Comparison of ENCODE assay signal across 9 cellular contexts in genomic region chr5:174723979-174724483, GRCh38. TPM values are rescaled to one million over a fixed set of nuclear protein-coding genes. Genes with fewer than 3 reads are reported as not detected.
DNase-seq lines count a peak whose midpoint lies in the region; ATAC-seq and TF ChIP-seq lines count a peak whose summit lies in the region.
"Had no signal": no experiment of that assay in that cellular context is flagged by ENCODE, and none has a peak within 500 bp of the region (broad histone marks: within the 10 kb centered on the region; RNA-seq: fewer than 3 reads in every experiment).

No MANE protein-coding gene starts in this region.

- in situ Hi-C loops in astrocyte of the spinal cord (cut with HindIII; ENCODE audit: low sequenced_read_pairs), result no loop called here

- peaks cover 3 to 14% of the 10 kb centered on the region in 2 donors for H3K4me1 ChIP-seq in thyroid gland
- H3K4me1 ChIP-seq: BLaER1 treated with 17β-estradiol and CSF1 and Interleukin-3, amounts not matched to agents 10 nM and 100 nM had no signal

- peaks cover 8% of the 10 kb centered on the region for H3K4me1 Mint-ChIP-seq in activated CD4-positive, alpha-beta T cell treated with anti-CD3 and anti-CD28 coated beads, Interleukin-2, amount 10 ng/mL, durations not matched to agents 7 days and 5 days

- 2 to 3% methylated on average over 20 of the region's 20 CpGs for WGBS in thyroid gland, 2 donors

- peaks cover 90% of the 10 kb centered on the region for H3K27me3 Mint-ChIP-seq in activated CD4-positive, alpha-beta T cell treated with anti-CD3 and anti-CD28 coated beads, Interleukin-2, amount 10 ng/mL, durations not matched to agents 7 days and 5 days

- no peaks in the 10 kb centered on the region for H3K9me3 ChIP-seq in thyroid gland

- H3K4me3 ChIP-seq in astrocyte of the spinal cord (ENCODE audit: low read depth, low read length) (peak overlapping the region; percentile 53), kidney epithelial cell (ENCODE audit: low read depth, low read length) (peak overlapping the region; percentile 18), thyroid gland (replicated peaks in 1 of 3) (peak overlapping the region in 2 of 3 donors; percentile 25 to 62)
- H3K4me3 ChIP-seq: BLaER1 treated with 17β-estradiol and CSF1 and Interleukin-3, amounts not matched to agents 10 nM and 100 nM had no signal

- H3K4me3 Mint-ChIP-seq in activated CD4-positive, alpha-beta T cell treated with anti-CD3 and anti-CD28 coated beads, Interleukin-2, amount 10 ng/mL, durations not matched to agents 7 days and 5 days, result peak overlapping the region; percentile 66

- H3K27ac ChIP-seq in thyroid gland, result no peak overlapping the region
- H3K27ac ChIP-seq: BLaER1 treated with 17β-estradiol and CSF1 and Interleukin-3, amounts not matched to agents 10 nM and 100 nM had no signal

- CTCF ChIA-PET in activated CD4-positive, alpha-beta T cell treated with anti-CD3 and anti-CD28 coated beads, Interleukin-2, amount 10 ng/mL, durations not matched to agents 7 days and 5 days (lab: Charles Lee), result no interaction called here

- no peak for TF ChIP-seq POLR2A in thyroid gland (IDR thresholded peaks at IDR 0.05)

- ATAC-seq in GM18517 (IDR thresholded peaks at IDR 0.05; ENCODE audit: unreplicated experiment) (no peak), GM21423 (IDR thresholded peaks at IDR 0.05; ENCODE audit: unreplicated experiment) (no peak)

- peaks cover 6% of the 10 kb centered on the region for H3K9me3 Mint-ChIP-seq in activated CD4-positive, alpha-beta T cell treated with anti-CD3 and anti-CD28 coated beads, Interleukin-2, amount 10 ng/mL, durations not matched to agents 7 days and 5 days

- H3K27ac Mint-ChIP-seq in activated CD4-positive, alpha-beta T cell treated with anti-CD3 and anti-CD28 coated beads, Interleukin-2, amount 10 ng/mL, durations not matched to agents 7 days and 5 days, result peak overlapping the region; percentile 60

- POLR2A ChIA-PET in activated CD4-positive, alpha-beta T cell treated with anti-CD3 and anti-CD28 coated beads, Interleukin-2, amount 10 ng/mL, durations not matched to agents 7 days and 5 days (lab: Charles Lee), result no interaction called here

- intact Hi-C loops in thyroid gland (cut with DNase I), result no loop called here

- TF ChIP-seq CTCF in astrocyte of the spinal cord (IDR thresholded peaks at IDR 0.05; ENCODE audit: low read depth, low read length), result no peak
- TF ChIP-seq CTCF in kidney epithelial cell (IDR thresholded peaks at IDR 0.05; ENCODE audit: insufficient read depth, low read length, poor library complexity, severe bottlenecking), result no peak
- no peak for TF ChIP-seq CTCF in thyroid gland (IDR thresholded peaks at IDR 0.05)

- H3K27me3 ChIP-seq in kidney epithelial cell (ENCODE audit: control insufficient read depth, insufficient read depth, low read length) (peaks cover 80% of the 10 kb centered on the region), thyroid gland (peaks cover 38% of the 10 kb centered on the region)

- no peak for DNase-seq in activated CD4-positive, alpha-beta T cell treated with anti-CD3 and anti-CD28 coated beads, Interleukin-2, amount 10 ng/mL, durations not matched to agents 7 days and 5 days
- DNase-seq in activated CD4-positive, alpha-beta T cell treated with anti-CD3 and anti-CD28 coated beads for 48 hours, result no peak
- DNase-seq in astrocyte of the spinal cord (ENCODE audit: low read depth, low spot score), result peak; percentile 35
- no peak for DNase-seq in kidney epithelial cell (ENCODE audit: low read depth)
- peak in 1 of 2 donors; percentile 16 for DNase-seq in thyroid gland
- no peak for DNase-seq in NCI-H2171 treated with DMSO at 0.1 percent for 48 hours (lab: John Stamatoyannopoulos, UW)

- H3K36me3 Mint-ChIP-seq in activated CD4-positive, alpha-beta T cell treated with anti-CD3 and anti-CD28 coated beads, Interleukin-2, amount 10 ng/mL, durations not matched to agents 7 days and 5 days (ENCODE audit: low read depth), result no peaks in the 10 kb centered on the region

- H3K36me3 ChIP-seq in kidney epithelial cell (ENCODE audit: control insufficient read depth, insufficient read depth, low read length) (no peaks in the 10 kb centered on the region), thyroid gland (no peaks in the 10 kb centered on the region)
- H3K36me3 ChIP-seq: BLaER1 treated with 17β-estradiol and CSF1 and Interleukin-3, amounts not matched to agents 10 nM and 100 nM had no signal

RNA-seq across cellular contexts. Expression of gene MSX2, which starts 0.4 kb away (rescaled TPM):
- total RNA-seq in activated CD4-positive, alpha-beta T cell treated with anti-CD3 and anti-CD28 coated beads, Interleukin-2, amount 10 ng/mL, durations not matched to agents 7 days and 5 days, result under 1 TPM in 1 of 2 experiments, not detected in 1; 0.17 TPM
- 1.3 and 1.4 TPM in 2 replicates for total RNA-seq in kidney epithelial cell
- 1 to 10 TPM in 1 of 4 donors, under 1 TPM in 3; 0.29 to 1.3 (median 0.42) TPM for total RNA-seq in thyroid gland
